1 cellular context compared by ENCODE assay signal in genomic region chr20:25237610-25238318, GRCh38.
TF ChIP-seq lines count a peak whose summit lies in the region.

No MANE protein-coding gene starts in this region.

TF ChIP-seq in K562, 482 proteins besides CTCF, POLR2A, EP300 and RAD21 (continued from another document and continues in another):
- TF ChIP-seq, protein P1, sequence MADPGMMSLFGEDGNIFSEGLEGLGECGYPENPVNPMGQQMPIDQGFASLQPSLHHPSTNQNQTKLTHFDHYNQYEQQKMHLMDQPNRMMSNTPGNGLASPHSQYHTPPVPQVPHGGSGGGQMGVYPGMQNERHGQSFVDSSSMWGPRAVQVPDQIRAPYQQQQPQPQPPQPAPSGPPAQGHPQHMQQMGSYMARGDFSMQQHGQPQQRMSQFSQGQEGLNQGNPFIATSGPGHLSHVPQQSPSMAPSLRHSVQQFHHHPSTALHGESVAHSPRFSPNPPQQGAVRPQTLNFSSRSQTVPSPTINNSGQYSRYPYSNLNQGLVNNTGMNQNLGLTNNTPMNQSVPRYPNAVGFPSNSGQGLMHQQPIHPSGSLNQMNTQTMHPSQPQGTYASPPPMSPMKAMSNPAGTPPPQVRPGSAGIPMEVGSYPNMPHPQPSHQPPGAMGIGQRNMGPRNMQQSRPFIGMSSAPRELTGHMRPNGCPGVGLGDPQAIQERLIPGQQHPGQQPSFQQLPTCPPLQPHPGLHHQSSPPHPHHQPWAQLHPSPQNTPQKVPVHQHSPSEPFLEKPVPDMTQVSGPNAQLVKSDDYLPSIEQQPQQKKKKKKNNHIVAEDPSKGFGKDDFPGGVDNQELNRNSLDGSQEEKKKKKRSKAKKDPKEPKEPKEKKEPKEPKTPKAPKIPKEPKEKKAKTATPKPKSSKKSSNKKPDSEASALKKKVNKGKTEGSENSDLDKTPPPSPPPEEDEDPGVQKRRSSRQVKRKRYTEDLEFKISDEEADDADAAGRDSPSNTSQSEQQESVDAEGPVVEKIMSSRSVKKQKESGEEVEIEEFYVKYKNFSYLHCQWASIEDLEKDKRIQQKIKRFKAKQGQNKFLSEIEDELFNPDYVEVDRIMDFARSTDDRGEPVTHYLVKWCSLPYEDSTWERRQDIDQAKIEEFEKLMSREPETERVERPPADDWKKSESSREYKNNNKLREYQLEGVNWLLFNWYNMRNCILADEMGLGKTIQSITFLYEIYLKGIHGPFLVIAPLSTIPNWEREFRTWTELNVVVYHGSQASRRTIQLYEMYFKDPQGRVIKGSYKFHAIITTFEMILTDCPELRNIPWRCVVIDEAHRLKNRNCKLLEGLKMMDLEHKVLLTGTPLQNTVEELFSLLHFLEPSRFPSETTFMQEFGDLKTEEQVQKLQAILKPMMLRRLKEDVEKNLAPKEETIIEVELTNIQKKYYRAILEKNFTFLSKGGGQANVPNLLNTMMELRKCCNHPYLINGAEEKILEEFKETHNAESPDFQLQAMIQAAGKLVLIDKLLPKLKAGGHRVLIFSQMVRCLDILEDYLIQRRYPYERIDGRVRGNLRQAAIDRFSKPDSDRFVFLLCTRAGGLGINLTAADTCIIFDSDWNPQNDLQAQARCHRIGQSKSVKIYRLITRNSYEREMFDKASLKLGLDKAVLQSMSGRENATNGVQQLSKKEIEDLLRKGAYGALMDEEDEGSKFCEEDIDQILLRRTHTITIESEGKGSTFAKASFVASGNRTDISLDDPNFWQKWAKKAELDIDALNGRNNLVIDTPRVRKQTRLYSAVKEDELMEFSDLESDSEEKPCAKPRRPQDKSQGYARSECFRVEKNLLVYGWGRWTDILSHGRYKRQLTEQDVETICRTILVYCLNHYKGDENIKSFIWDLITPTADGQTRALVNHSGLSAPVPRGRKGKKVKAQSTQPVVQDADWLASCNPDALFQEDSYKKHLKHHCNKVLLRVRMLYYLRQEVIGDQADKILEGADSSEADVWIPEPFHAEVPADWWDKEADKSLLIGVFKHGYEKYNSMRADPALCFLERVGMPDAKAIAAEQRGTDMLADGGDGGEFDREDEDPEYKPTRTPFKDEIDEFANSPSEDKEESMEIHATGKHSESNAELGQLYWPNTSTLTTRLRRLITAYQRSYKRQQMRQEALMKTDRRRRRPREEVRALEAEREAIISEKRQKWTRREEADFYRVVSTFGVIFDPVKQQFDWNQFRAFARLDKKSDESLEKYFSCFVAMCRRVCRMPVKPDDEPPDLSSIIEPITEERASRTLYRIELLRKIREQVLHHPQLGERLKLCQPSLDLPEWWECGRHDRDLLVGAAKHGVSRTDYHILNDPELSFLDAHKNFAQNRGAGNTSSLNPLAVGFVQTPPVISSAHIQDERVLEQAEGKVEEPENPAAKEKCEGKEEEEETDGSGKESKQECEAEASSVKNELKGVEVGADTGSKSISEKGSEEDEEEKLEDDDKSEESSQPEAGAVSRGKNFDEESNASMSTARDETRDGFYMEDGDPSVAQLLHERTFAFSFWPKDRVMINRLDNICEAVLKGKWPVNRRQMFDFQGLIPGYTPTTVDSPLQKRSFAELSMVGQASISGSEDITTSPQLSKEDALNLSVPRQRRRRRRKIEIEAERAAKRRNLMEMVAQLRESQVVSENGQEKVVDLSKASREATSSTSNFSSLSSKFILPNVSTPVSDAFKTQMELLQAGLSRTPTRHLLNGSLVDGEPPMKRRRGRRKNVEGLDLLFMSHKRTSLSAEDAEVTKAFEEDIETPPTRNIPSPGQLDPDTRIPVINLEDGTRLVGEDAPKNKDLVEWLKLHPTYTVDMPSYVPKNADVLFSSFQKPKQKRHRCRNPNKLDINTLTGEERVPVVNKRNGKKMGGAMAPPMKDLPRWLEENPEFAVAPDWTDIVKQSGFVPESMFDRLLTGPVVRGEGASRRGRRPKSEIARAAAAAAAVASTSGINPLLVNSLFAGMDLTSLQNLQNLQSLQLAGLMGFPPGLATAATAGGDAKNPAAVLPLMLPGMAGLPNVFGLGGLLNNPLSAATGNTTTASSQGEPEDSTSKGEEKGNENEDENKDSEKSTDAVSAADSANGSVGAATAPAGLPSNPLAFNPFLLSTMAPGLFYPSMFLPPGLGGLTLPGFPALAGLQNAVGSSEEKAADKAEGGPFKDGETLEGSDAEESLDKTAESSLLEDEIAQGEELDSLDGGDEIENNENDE (IDR thresholded peaks at IDR 0.05; ENCODE audit: low read depth, low read length): no peak
- peak; percentile 100 for TF ChIP-seq JUND (IDR thresholded peaks at IDR 0.05; ENCODE audit: borderline replicate concordance, low read depth, low read length)
- TF ChIP-seq JUND (tag; IDR thresholded peaks at IDR 0.05; ENCODE audit: borderline replicate concordance, low read depth, low read length): peak; percentile 99
- peak; percentile 79 for TF ChIP-seq CEBPB (tag; IDR thresholded peaks at IDR 0.05)
- TF ChIP-seq, protein P2, sequence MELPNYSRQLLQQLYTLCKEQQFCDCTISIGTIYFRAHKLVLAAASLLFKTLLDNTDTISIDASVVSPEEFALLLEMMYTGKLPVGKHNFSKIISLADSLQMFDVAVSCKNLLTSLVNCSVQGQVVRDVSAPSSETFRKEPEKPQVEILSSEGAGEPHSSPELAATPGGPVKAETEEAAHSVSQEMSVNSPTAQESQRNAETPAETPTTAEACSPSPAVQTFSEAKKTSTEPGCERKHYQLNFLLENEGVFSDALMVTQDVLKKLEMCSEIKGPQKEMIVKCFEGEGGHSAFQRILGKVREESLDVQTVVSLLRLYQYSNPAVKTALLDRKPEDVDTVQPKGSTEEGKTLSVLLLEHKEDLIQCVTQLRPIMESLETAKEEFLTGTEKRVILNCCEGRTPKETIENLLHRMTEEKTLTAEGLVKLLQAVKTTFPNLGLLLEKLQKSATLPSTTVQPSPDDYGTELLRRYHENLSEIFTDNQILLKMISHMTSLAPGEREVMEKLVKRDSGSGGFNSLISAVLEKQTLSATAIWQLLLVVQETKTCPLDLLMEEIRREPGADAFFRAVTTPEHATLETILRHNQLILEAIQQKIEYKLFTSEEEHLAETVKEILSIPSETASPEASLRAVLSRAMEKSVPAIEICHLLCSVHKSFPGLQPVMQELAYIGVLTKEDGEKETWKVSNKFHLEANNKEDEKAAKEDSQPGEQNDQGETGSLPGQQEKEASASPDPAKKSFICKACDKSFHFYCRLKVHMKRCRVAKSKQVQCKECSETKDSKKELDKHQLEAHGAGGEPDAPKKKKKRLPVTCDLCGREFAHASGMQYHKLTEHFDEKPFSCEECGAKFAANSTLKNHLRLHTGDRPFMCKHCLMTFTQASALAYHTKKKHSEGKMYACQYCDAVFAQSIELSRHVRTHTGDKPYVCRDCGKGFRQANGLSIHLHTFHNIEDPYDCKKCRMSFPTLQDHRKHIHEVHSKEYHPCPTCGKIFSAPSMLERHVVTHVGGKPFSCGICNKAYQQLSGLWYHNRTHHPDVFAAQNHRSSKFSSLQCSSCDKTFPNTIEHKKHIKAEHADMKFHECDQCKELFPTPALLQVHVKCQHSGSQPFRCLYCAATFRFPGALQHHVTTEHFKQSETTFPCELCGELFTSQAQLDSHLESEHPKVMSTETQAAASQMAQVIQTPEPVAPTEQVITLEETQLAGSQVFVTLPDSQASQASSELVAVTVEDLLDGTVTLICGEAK (IDR thresholded peaks at IDR 0.05): no peak
- TF ChIP-seq, protein P2 (CRISPR knock-in tag; IDR thresholded peaks at IDR 0.05): no peak
- TF ChIP-seq ZNF224 (CRISPR knock-in tag; IDR thresholded peaks at IDR 0.05): no peak
- TF ChIP-seq NFE2 (IDR thresholded peaks at IDR 0.05; ENCODE audit: low read depth): 0 out of 2 replicates have a peak, but pooled peaks have one; percentile 35
- TF ChIP-seq PCBP1 (IDR thresholded peaks at IDR 0.05; ENCODE audit: low read depth, low read length, poor library complexity, severe bottlenecking): no peak
- no peak for TF ChIP-seq POLR2AphosphoS2 (IDR thresholded peaks at IDR 0.05; ENCODE audit: low read length)
- TF ChIP-seq NRF1 (conservative IDR thresholded peaks at IDR 0.05 in 1 of 2, IDR thresholded peaks at IDR 0.05 in 1 of 2): 0 out of 4 replicates have a peak, but pooled peaks of 1 of the 2 experiments have one; percentile 8
- TF ChIP-seq FOSL1 (tag; conservative IDR thresholded peaks at IDR 0.05): peak; percentile 100
- TF ChIP-seq CHD1 (IDR thresholded peaks at IDR 0.05; ENCODE audit: low read length): no peak
- TF ChIP-seq ZNF239 (CRISPR knock-in tag; IDR thresholded peaks at IDR 0.05): no peak
- TF ChIP-seq MAFF (IDR thresholded peaks at IDR 0.05; ENCODE audit: low read length): no peak
- no peak for TF ChIP-seq EZH2 (IDR thresholded peaks at IDR 0.05; ENCODE audit: borderline replicate concordance, low read depth, low read length)
- TF ChIP-seq ZNF707 (CRISPR knock-in tag; conservative IDR thresholded peaks at IDR 0.05): no peak
- TF ChIP-seq, protein P3, sequence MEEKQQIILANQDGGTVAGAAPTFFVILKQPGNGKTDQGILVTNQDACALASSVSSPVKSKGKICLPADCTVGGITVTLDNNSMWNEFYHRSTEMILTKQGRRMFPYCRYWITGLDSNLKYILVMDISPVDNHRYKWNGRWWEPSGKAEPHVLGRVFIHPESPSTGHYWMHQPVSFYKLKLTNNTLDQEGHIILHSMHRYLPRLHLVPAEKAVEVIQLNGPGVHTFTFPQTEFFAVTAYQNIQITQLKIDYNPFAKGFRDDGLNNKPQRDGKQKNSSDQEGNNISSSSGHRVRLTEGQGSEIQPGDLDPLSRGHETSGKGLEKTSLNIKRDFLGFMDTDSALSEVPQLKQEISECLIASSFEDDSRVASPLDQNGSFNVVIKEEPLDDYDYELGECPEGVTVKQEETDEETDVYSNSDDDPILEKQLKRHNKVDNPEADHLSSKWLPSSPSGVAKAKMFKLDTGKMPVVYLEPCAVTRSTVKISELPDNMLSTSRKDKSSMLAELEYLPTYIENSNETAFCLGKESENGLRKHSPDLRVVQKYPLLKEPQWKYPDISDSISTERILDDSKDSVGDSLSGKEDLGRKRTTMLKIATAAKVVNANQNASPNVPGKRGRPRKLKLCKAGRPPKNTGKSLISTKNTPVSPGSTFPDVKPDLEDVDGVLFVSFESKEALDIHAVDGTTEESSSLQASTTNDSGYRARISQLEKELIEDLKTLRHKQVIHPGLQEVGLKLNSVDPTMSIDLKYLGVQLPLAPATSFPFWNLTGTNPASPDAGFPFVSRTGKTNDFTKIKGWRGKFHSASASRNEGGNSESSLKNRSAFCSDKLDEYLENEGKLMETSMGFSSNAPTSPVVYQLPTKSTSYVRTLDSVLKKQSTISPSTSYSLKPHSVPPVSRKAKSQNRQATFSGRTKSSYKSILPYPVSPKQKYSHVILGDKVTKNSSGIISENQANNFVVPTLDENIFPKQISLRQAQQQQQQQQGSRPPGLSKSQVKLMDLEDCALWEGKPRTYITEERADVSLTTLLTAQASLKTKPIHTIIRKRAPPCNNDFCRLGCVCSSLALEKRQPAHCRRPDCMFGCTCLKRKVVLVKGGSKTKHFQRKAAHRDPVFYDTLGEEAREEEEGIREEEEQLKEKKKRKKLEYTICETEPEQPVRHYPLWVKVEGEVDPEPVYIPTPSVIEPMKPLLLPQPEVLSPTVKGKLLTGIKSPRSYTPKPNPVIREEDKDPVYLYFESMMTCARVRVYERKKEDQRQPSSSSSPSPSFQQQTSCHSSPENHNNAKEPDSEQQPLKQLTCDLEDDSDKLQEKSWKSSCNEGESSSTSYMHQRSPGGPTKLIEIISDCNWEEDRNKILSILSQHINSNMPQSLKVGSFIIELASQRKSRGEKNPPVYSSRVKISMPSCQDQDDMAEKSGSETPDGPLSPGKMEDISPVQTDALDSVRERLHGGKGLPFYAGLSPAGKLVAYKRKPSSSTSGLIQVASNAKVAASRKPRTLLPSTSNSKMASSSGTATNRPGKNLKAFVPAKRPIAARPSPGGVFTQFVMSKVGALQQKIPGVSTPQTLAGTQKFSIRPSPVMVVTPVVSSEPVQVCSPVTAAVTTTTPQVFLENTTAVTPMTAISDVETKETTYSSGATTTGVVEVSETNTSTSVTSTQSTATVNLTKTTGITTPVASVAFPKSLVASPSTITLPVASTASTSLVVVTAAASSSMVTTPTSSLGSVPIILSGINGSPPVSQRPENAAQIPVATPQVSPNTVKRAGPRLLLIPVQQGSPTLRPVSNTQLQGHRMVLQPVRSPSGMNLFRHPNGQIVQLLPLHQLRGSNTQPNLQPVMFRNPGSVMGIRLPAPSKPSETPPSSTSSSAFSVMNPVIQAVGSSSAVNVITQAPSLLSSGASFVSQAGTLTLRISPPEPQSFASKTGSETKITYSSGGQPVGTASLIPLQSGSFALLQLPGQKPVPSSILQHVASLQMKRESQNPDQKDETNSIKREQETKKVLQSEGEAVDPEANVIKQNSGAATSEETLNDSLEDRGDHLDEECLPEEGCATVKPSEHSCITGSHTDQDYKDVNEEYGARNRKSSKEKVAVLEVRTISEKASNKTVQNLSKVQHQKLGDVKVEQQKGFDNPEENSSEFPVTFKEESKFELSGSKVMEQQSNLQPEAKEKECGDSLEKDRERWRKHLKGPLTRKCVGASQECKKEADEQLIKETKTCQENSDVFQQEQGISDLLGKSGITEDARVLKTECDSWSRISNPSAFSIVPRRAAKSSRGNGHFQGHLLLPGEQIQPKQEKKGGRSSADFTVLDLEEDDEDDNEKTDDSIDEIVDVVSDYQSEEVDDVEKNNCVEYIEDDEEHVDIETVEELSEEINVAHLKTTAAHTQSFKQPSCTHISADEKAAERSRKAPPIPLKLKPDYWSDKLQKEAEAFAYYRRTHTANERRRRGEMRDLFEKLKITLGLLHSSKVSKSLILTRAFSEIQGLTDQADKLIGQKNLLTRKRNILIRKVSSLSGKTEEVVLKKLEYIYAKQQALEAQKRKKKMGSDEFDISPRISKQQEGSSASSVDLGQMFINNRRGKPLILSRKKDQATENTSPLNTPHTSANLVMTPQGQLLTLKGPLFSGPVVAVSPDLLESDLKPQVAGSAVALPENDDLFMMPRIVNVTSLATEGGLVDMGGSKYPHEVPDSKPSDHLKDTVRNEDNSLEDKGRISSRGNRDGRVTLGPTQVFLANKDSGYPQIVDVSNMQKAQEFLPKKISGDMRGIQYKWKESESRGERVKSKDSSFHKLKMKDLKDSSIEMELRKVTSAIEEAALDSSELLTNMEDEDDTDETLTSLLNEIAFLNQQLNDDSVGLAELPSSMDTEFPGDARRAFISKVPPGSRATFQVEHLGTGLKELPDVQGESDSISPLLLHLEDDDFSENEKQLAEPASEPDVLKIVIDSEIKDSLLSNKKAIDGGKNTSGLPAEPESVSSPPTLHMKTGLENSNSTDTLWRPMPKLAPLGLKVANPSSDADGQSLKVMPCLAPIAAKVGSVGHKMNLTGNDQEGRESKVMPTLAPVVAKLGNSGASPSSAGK (IDR thresholded peaks at IDR 0.05): peak; percentile 22; the same call in 1 of the 2 replicates
